In genomic region chr2:86498468-86499260, GRCh38 we compare ENCODE assay signal across 19 cellular contexts. TPM values are rescaled to one million over a fixed set of nuclear protein-coding genes. Genes with fewer than 3 reads are reported as not detected.
DNase-seq lines count a peak whose midpoint lies in the region; ATAC-seq and TF ChIP-seq lines count a peak whose summit lies in the region.
"Had no signal": no experiment of that assay in that cellular context is flagged by ENCODE, and none has a peak within 500 bp of the region (broad histone marks: within the 10 kb centered on the region; RNA-seq: fewer than 3 reads in every experiment).

No MANE protein-coding gene starts in this region.

- no peak overlapping the region for H3K4me3 ChIP-seq in smooth muscle cell
- H3K4me3 ChIP-seq in naive thymus-derived CD4-positive, alpha-beta T cell (ENCODE audit: low read length), result no peak overlapping the region
- H3K4me3 ChIP-seq: heart left ventricle, left ventricle myocardium inferior had no signal

- no peak overlapping the region for H3K4me2 ChIP-seq in smooth muscle cell

- H2AFZ ChIP-seq in smooth muscle cell (ENCODE audit: low read depth), result no peak overlapping the region

- ATAC-seq in activated T-cell treated with anti-CD3 and anti-CD28 coated beads, Interleukin-2, amount 50 U/mL, for 72 hours (replicated peaks in 1 of 2), result no peak
- no peak for ATAC-seq in naive thymus-derived CD4-positive, alpha-beta T cell
- ATAC-seq: heart left ventricle; stimulated activated naive CD8-positive, alpha-beta T cell treated with anti-CD3 and anti-CD28 coated beads, Interleukin-15, Interleukin-2, amounts not matched to agents 100 U/mL and 50 U/mL, for 24 hours had no signal

- H3K9me3 Mint-ChIP-seq in activated T-cell treated with anti-CD3 and anti-CD28 coated beads, Interleukin-2, amount 50 U/mL, for 72 hours, result peaks cover 15 to 22% of the 10 kb centered on the region in 2 donors
- peaks cover 0 to 76% (median 32%) of the 10 kb centered on the region in 11 donors for H3K9me3 Mint-ChIP-seq in naive thymus-derived CD4-positive, alpha-beta T cell

- intact Hi-C loops in naive thymus-derived CD4-positive, alpha-beta T cell (cut with micrococcal nuclease), result no loop called here

- peaks cover 37 to 73% of the 10 kb centered on the region in 2 donors for H3K36me3 Mint-ChIP-seq in activated T-cell treated with anti-CD3 and anti-CD28 coated beads, Interleukin-2, amount 50 U/mL, for 72 hours (ENCODE audit: insufficient read depth in 2 of 2)
- peaks cover 53 to 100% (median 96%) of the 10 kb centered on the region in 5 donors for H3K36me3 Mint-ChIP-seq in naive thymus-derived CD4-positive, alpha-beta T cell

- no peaks in the 10 kb centered on the region for H3F3A ChIP-seq in smooth muscle cell (ENCODE audit: low read depth)

- H3K27me3 ChIP-seq in smooth muscle cell (ENCODE audit: low read depth), result no peaks in the 10 kb centered on the region
- H3K27me3 ChIP-seq in naive thymus-derived CD4-positive, alpha-beta T cell (ENCODE audit: control insufficient read depth in 2 of 2, insufficient read depth in 2 of 2, low read length in 2 of 2), result no peaks in the 10 kb centered on the region
- H3K27me3 ChIP-seq: BE2C, heart left ventricle had no signal

- 83% methylated on average over 3 of the region's 3 CpGs for WGBS in smooth muscle cell (ENCODE audit: low lambda C conversion rate)

- H3K4me1 ChIP-seq in smooth muscle cell (ENCODE audit: low read depth), result no peaks in the 10 kb centered on the region
- no peaks in the 10 kb centered on the region for H3K4me1 ChIP-seq in naive thymus-derived CD4-positive, alpha-beta T cell (ENCODE audit: control insufficient read depth in 2 of 2, insufficient read depth in 2 of 2, low read length in 2 of 2)
- H3K4me1 ChIP-seq: BE2C, Caco-2, heart left ventricle had no signal

- H3K9me3 ChIP-seq in smooth muscle cell (replicated peaks; ENCODE audit: low read depth), result no peaks in the 10 kb centered on the region
- peaks cover 0 to 24% (median 0%) of the 10 kb centered on the region in 3 experiments for H3K9me3 ChIP-seq in naive thymus-derived CD4-positive, alpha-beta T cell (ENCODE audit: control insufficient read depth in 2 of 3, low read length in 3 of 3)
- H3K9me3 ChIP-seq: BE2C had no signal

- no peak for DNase-seq in activated T-cell treated with anti-CD3 and anti-CD28 coated beads, Interleukin-2, amount 50 U/mL, for 72 hours
- DNase-seq in activated T-cell treated with anti-CD3 and anti-CD28 coated beads, Interleukin-2, amount 50 U/mL, for 48 hours, result no peak
- peak; percentile 26 for DNase-seq in NCI-H226
- DNase-seq in epithelial cell of prostate (ENCODE audit: low read depth, low spot score), result peak; percentile 84
- DNase-seq in smooth muscle cell (lab: John Stamatoyannopoulos, UW; ENCODE audit: unreplicated experiment), result no peak
- DNase-seq in SW480 (ENCODE audit: low spot score), result no peak
- no peak for DNase-seq in NCI-H2227 treated with DMSO at 0.1 percent for 48 hours (lab: John Stamatoyannopoulos, UW)
- no peak for DNase-seq in naive thymus-derived CD4-positive, alpha-beta T cell
- DNase-seq: activated CD4-positive, alpha-beta T cell treated with anti-CD3 and anti-CD28 coated beads, Interleukin-2, amount 10 ng/mL, durations not matched to agents 7 days and 5 days; activated effector memory CD4-positive, alpha-beta T cell treated with Interleukin-2 at 50 U/mL for 16 hours; BE2C; Caco-2; cortex of kidney; heart left ventricle; left ventricle myocardium inferior; NCI-H2081 treated with DMSO at 0.1 percent for 48 hours; small intestine; stimulated activated CD4-positive, alpha-beta T cell treated with anti-CD3 and anti-CD28 coated beads, Interleukin-4, amount 100 ng/mL, for 1 hour; stimulated activated naive CD8-positive, alpha-beta T cell treated with anti-CD3 and anti-CD28 coated beads, Interleukin-15, Interleukin-2, amounts not matched to agents 100 U/mL and 50 U/mL, for 24 hours had no signal

- no peak overlapping the region for H3K9ac ChIP-seq in smooth muscle cell (ENCODE audit: low read depth)

- H4K20me1 ChIP-seq in smooth muscle cell (ENCODE audit: low read depth), result no peaks in the 10 kb centered on the region

- no peaks in the 10 kb centered on the region for H3K36me3 ChIP-seq in smooth muscle cell (ENCODE audit: low read depth)
- peaks cover 0 to 82% (median 12%) of the 10 kb centered on the region in 3 experiments for H3K36me3 ChIP-seq in naive thymus-derived CD4-positive, alpha-beta T cell (ENCODE audit: control insufficient read depth in 2 of 3, insufficient read depth in 3 of 3, low read length in 3 of 3)
- H3K36me3 ChIP-seq: BE2C had no signal

- no peak overlapping the region for H3K4me3 Mint-ChIP-seq in activated T-cell treated with anti-CD3 and anti-CD28 coated beads, Interleukin-2, amount 50 U/mL, for 72 hours
- H3K4me3 Mint-ChIP-seq in naive thymus-derived CD4-positive, alpha-beta T cell, result no peak overlapping the region
- H3K4me3 Mint-ChIP-seq: activated CD4-positive, alpha-beta T cell treated with anti-CD3 and anti-CD28 coated beads, Interleukin-2, amount 10 ng/mL, durations not matched to agents 7 days and 5 days had no signal

- H3K27ac ChIP-seq in epithelial cell of prostate (peak overlapping the region; percentile 58), smooth muscle cell (ENCODE audit: low read depth) (peak overlapping the region; percentile 43)
- no peak overlapping the region for H3K27ac ChIP-seq in naive thymus-derived CD4-positive, alpha-beta T cell (ENCODE audit: low read depth, low read length)
- H3K27ac ChIP-seq: heart left ventricle, left ventricle myocardium inferior had no signal

- H3K27ac Mint-ChIP-seq in activated T-cell treated with anti-CD3 and anti-CD28 coated beads, Interleukin-2, amount 50 U/mL, for 72 hours, result peak overlapping the region; percentile 34
- peak overlapping the region in 1 of 9 donors; percentile 25 for H3K27ac Mint-ChIP-seq in naive thymus-derived CD4-positive, alpha-beta T cell

- H3K27me3 Mint-ChIP-seq in activated T-cell treated with anti-CD3 and anti-CD28 coated beads, Interleukin-2, amount 50 U/mL, for 72 hours (ENCODE audit: low read depth), result no peaks in the 10 kb centered on the region
- no peaks in the 10 kb centered on the region for H3K27me3 Mint-ChIP-seq in naive thymus-derived CD4-positive, alpha-beta T cell
- H3K27me3 Mint-ChIP-seq: activated CD4-positive, alpha-beta T cell treated with anti-CD3 and anti-CD28 coated beads, Interleukin-2, amount 10 ng/mL, durations not matched to agents 7 days and 5 days had no signal

- POLR2A ChIA-PET in naive thymus-derived CD4-positive, alpha-beta T cell (lab: Charles Lee), result interaction anchor here (0.6 kb wide), 1 partner anchor 58 kb away, joined by 3 read pairs; no protein-coding TSS in a partner anchor

- CTCF ChIA-PET in naive thymus-derived CD4-positive, alpha-beta T cell (lab: Charles Lee), result interaction anchor here (0.8 kb wide), 1 partner anchor 20 kb away, joined by 4 read pairs; no protein-coding TSS in a partner anchor

- no peaks in the 10 kb centered on the region for H3K79me2 ChIP-seq in smooth muscle cell (ENCODE audit: low read depth)

- H3K4me1 Mint-ChIP-seq in activated T-cell treated with anti-CD3 and anti-CD28 coated beads, Interleukin-2, amount 50 U/mL, for 72 hours (ENCODE audit: low read depth), result no peaks in the 10 kb centered on the region
- H3K4me1 Mint-ChIP-seq in naive thymus-derived CD4-positive, alpha-beta T cell, result peaks cover 8 to 31% (median 22%) of the 10 kb centered on the region in 7 donors
- H3K4me1 Mint-ChIP-seq: activated CD4-positive, alpha-beta T cell treated with anti-CD3 and anti-CD28 coated beads, Interleukin-2, amount 10 ng/mL, durations not matched to agents 7 days and 5 days had no signal

- no peak for TF ChIP-seq CTCF in smooth muscle cell (IDR thresholded peaks at IDR 0.05; ENCODE audit: borderline replicate concordance, insufficient read depth, poor library complexity, severe bottlenecking)

RNA-seq across cellular contexts. Expression of gene KDM3A, which starts 57.5 kb away (rescaled TPM):
- total RNA-seq in activated T-cell treated with anti-CD3 and anti-CD28 coated beads, Interleukin-2, amount 50 U/mL, for 72 hours, result 10 to 100 TPM; 61.2 to 66.8 TPM
- total RNA-seq in smooth muscle cell, result 57.5 and 71.9 TPM in 2 replicates
- 19.6 and 24.6 TPM in 2 replicates for polyA plus RNA-seq in smooth muscle cell
- 100 to 1,000 TPM; 132 to 191 (median 169) TPM for total RNA-seq in naive thymus-derived CD4-positive, alpha-beta T cell
- 10 to 100 TPM; 17.7 to 50.7 TPM for polyA plus RNA-seq in naive thymus-derived CD4-positive, alpha-beta T cell

Comparison
In these comparisons a context has a peak if more than half of its experiments do, and no peak if none do; other contexts are left out.
1. DNase-seq: peak in NCI-H226 (single experiment) and epithelial cell of prostate (single experiment); none in activated T-cell treated with anti-CD3 and anti-CD28 coated beads, Interleukin-2, amount 50 U/mL, for 72 hours (0 of 2), activated T-cell treated with anti-CD3 and anti-CD28 coated beads, Interleukin-2, amount 50 U/mL, for 48 hours (0 of 2), smooth muscle cell (single experiment), SW480 (single experiment), NCI-H2227 treated with DMSO at 0.1 percent for 48 hours (single experiment) and naive thymus-derived CD4-positive, alpha-beta T cell (0 of 9).